In the genomic region with DNA sequence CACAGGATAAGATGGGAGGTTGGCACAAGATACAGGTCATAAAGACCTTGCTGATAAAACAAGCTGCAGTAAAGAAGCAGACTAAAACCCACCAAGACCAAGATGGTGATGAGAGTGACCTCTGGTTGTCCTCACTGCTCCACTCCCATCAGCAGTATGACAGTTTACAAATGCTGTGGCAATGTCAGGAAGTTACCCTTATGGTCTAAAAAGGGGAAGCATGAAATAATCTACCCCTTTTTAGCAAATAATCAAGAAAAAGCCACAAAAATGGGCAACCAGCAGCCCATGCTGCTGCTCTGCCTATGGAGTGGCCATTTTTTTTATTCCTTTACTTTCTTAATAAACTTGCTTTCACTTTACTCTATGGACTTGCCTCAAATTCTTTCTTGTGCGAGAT, we compare ENCODE assay signal across 1 cellular context.
TF ChIP-seq lines count a peak whose summit lies in the region.

No MANE protein-coding gene starts in this region.

TF ChIP-seq in SK-N-SH, 30 proteins besides CTCF, POLR2A, EP300 and RAD21 (continued from another document):
- TF ChIP-seq, protein P1, sequence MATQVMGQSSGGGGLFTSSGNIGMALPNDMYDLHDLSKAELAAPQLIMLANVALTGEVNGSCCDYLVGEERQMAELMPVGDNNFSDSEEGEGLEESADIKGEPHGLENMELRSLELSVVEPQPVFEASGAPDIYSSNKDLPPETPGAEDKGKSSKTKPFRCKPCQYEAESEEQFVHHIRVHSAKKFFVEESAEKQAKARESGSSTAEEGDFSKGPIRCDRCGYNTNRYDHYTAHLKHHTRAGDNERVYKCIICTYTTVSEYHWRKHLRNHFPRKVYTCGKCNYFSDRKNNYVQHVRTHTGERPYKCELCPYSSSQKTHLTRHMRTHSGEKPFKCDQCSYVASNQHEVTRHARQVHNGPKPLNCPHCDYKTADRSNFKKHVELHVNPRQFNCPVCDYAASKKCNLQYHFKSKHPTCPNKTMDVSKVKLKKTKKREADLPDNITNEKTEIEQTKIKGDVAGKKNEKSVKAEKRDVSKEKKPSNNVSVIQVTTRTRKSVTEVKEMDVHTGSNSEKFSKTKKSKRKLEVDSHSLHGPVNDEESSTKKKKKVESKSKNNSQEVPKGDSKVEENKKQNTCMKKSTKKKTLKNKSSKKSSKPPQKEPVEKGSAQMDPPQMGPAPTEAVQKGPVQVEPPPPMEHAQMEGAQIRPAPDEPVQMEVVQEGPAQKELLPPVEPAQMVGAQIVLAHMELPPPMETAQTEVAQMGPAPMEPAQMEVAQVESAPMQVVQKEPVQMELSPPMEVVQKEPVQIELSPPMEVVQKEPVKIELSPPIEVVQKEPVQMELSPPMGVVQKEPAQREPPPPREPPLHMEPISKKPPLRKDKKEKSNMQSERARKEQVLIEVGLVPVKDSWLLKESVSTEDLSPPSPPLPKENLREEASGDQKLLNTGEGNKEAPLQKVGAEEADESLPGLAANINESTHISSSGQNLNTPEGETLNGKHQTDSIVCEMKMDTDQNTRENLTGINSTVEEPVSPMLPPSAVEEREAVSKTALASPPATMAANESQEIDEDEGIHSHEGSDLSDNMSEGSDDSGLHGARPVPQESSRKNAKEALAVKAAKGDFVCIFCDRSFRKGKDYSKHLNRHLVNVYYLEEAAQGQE (IDR thresholded peaks at IDR 0.05; ENCODE audit: low read depth, low read length), result no peak
